Comparison of ENCODE assay signal across 14 cellular contexts in the genomic region with DNA sequence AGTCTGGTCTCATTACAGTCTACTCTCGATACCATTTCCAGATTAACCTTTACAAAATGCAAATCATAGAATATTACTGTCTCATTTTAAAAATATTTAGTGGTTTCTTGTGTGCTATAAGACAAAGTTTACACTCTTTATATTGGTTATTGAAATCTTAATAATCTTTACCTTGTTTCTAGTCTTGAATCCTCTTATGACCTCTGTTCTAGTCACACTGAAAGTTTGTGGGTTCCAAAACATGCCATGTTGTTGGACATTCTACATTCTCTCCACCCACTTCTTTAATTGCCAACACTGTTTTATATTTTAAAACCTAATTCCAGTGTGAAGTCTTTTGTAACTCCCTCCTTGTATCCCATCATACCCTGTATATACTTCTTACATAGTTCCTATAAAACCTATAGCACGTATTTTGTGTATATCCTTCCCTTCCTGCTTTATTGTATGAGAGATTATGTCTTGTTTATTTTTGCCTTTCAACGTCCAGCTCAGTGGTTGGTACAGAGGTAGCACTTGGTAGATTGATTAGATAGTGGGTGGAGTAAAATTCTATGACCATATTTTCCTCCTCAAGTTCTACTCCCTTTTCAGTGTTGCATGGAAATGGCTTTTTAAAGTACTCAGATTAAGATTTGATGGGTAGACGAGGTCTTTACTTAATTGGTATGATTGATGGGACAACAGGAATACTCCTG.
"Had no signal": no experiment of that assay in that cellular context is flagged by ENCODE, and none has a peak within 500 bp of the region (broad histone marks: within the 10 kb centered on the region; RNA-seq: fewer than 3 reads in every experiment).

No MANE protein-coding gene starts in this region.

- H3K4me3 ChIP-seq: esophagus muscularis mucosa, thoracic aorta had no signal

- H3K36me3 ChIP-seq: brain microvascular endothelial cell, esophagus muscularis mucosa, thoracic aorta had no signal

- DNase-seq: activated CD4-positive, alpha-beta T cell treated with anti-CD3 and anti-CD28 coated beads, Interleukin-2, amount 50 U/mL, for 1 hour; activated CD4-positive, CD25-positive, alpha-beta regulatory T cell; activated effector memory CD4-positive, alpha-beta T cell treated with anti-CD3 and anti-CD28 coated beads, Interleukin-2, amount 50 U/mL, for 16 hours; activated T-cell treated with anti-CD3 and anti-CD28 coated beads, Interleukin-2, amount 50 U/mL, for 1 hour; amniotic stem cell; brain microvascular endothelial cell; foreskin fibroblast; stimulated activated CD4-positive, alpha-beta T cell treated with anti-CD3 and anti-CD28 coated beads, Interleukin-15, amount 100 ng/mL, for 24 hours; stimulated activated CD4-positive, alpha-beta T cell treated with anti-CD3 and anti-CD28 coated beads, Interleukin-4, amount 100 ng/mL, for 24 hours; T-helper 17 cell had no signal

- H3K27ac ChIP-seq: brain microvascular endothelial cell, thoracic aorta had no signal

- H3K9me3 Mint-ChIP-seq: activated naive CD4-positive, alpha-beta T cell treated with anti-CD3 and anti-CD28 coated beads, Interleukin-2, amount 50 U/mL, for 72 hours; stimulated activated naive CD8-positive, alpha-beta T cell treated with anti-CD3 and anti-CD28 coated beads, Interleukin-15, Interleukin-2, amounts not matched to agents 100 ng/mL and 50 ng/mL, for 24 hours had no signal

- H3K27ac Mint-ChIP-seq: activated naive CD4-positive, alpha-beta T cell treated with anti-CD3 and anti-CD28 coated beads, Interleukin-2, amount 50 U/mL, for 72 hours; stimulated activated naive CD8-positive, alpha-beta T cell treated with anti-CD3 and anti-CD28 coated beads, Interleukin-15, Interleukin-2, amounts not matched to agents 100 ng/mL and 50 ng/mL, for 24 hours; T-helper 17 cell had no signal

- H3K27me3 Mint-ChIP-seq: stimulated activated naive CD8-positive, alpha-beta T cell treated with anti-CD3 and anti-CD28 coated beads, Interleukin-15, Interleukin-2, amounts not matched to agents 100 ng/mL and 50 ng/mL, for 24 hours; T-helper 17 cell had no signal

- H3K27me3 ChIP-seq: brain microvascular endothelial cell, esophagus muscularis mucosa had no signal

- H3K4me3 Mint-ChIP-seq: stimulated activated naive CD8-positive, alpha-beta T cell treated with anti-CD3 and anti-CD28 coated beads, Interleukin-15, Interleukin-2, amounts not matched to agents 100 ng/mL and 50 ng/mL, for 24 hours; T-helper 17 cell had no signal

- H3K9me3 ChIP-seq: esophagus muscularis mucosa, thoracic aorta had no signal
